ENCODE assay signal across 1 cellular context in the genomic region with DNA sequence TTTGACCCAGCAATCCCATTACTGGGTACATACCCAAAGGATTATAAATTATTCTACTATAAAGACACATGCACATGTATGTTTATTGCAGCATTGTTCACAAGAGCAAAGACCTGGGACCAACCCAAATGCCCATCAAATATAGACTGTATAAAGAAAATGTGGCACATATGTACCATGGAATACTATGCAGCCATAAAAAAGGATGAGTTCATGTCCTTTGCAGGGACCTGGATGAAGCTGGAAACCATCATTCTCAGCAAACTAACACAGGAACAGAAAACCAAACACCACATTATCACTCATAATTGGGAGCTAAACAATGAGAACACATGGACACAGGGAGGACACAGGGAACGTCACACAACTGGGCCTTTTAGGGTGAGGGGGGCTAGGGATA. TPM values are rescaled to one million over a fixed set of nuclear protein-coding genes. Genes with fewer than 3 reads are reported as not detected.
"Had no signal": no experiment of that assay in that cellular context is flagged by ENCODE, and none has a peak within 500 bp of the region (broad histone marks: within the 10 kb centered on the region; RNA-seq: fewer than 3 reads in every experiment).

No MANE protein-coding gene starts in this region.

RNA-seq across cellular contexts. Expression of a gene that starts 22.0 kb away (rescaled TPM):
- total RNA-seq: activated CD8-positive, alpha-beta memory T cell treated with anti-CD3 and anti-CD28 coated beads for 36 hours had no signal
